In genomic region chr14:100303925-100304324, GRCh38 we compare ENCODE assay signal across 1 cellular context.
TF ChIP-seq lines count a peak whose summit lies in the region.

No MANE protein-coding gene starts in this region.

TF ChIP-seq in K562, 482 proteins besides CTCF, POLR2A, EP300 and RAD21:
- no peak for TF ChIP-seq PBX2 (CRISPR knock-in tag; IDR thresholded peaks at IDR 0.05; ENCODE audit: low read depth)
- TF ChIP-seq PBX2 (tag; conservative IDR thresholded peaks at IDR 0.05; ENCODE audit: low read depth), result 0 out of 2 replicates have a peak, but pooled peaks have one; percentile 33
- peak; percentile 62; the same call in 1 of the 2 replicates for TF ChIP-seq USF1 (CRISPR knock-in tag; IDR thresholded peaks at IDR 0.05)
- peak; percentile 65; the same call in 1 of the 2 replicates for TF ChIP-seq RAD51 (IDR thresholded peaks at IDR 0.05; ENCODE audit: borderline replicate concordance, low read depth)
- no peak for TF ChIP-seq ZBTB1 (CRISPR knock-in tag; IDR thresholded peaks at IDR 0.05; ENCODE audit: borderline replicate concordance, low read depth)
- TF ChIP-seq TOE1 (IDR thresholded peaks at IDR 0.05; ENCODE audit: borderline replicate concordance), result 0 out of 2 replicates have a peak, but pooled peaks have one; percentile 32
- TF ChIP-seq TOE1 (CRISPR knock-in tag; IDR thresholded peaks at IDR 0.05; ENCODE audit: borderline replicate concordance, low read depth), result no peak
- peak; percentile 93 for TF ChIP-seq PKNOX1 (IDR thresholded peaks at IDR 0.05)
- TF ChIP-seq TRIM25 (IDR thresholded peaks at IDR 0.05; ENCODE audit: borderline replicate concordance), result no peak
- peak; percentile 50 for TF ChIP-seq USF2 (CRISPR knock-in tag; IDR thresholded peaks at IDR 0.05)
